23 cellular contexts compared by ENCODE assay signal in the genomic region with DNA sequence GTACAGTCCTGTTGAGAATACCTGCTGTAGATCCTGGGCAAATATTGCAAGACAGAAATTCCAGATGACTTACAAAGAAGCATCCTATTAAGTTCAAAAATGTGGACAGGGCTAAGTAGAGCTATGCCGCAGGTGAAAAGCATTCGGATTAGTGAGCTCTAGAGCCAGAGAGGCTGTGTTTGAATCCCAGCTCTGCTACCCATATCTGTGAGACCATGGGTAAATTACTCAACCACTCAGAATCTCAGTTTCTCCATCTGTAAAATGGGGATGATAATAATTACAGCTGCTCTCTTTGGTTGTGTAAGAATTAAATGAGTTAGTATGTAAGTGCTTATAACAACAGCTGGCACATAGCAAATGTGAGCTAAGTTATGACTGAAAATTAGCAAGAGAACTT. TPM values are rescaled to one million over a fixed set of nuclear protein-coding genes. Genes with fewer than 3 reads are reported as not detected.
"Had no signal": no experiment of that assay in that cellular context is flagged by ENCODE, and none has a peak within 500 bp of the region (broad histone marks: within the 10 kb centered on the region; RNA-seq: fewer than 3 reads in every experiment).

No MANE protein-coding gene starts in this region.

- H3K4me2 ChIP-seq: hepatocyte had no signal

- ATAC-seq: foreskin keratinocyte, gastroesophageal sphincter, heart left ventricle, left lung, left ventricle myocardium superior, lower lobe of right lung, mucosa of descending colon had no signal

- DNase-seq: dermis blood vessel endothelial cell; dorsolateral prefrontal cortex; effector CD4-positive, alpha-beta T cell; effector memory CD4-positive, alpha-beta T cell; foreskin keratinocyte; heart left ventricle; hypothalamus; immature natural killer cell; islet precursor cell; kidney; kidney glomerular epithelial cell; left lung; left ventricle myocardium superior; lower lobe of right lung; mesenchymal stem cell; mucosa of descending colon had no signal

- H3K27me3 ChIP-seq: esophagus muscularis mucosa, gastroesophageal sphincter, hepatocyte had no signal

- H3K4me1 ChIP-seq: foreskin keratinocyte had no signal

- H3K9me3 ChIP-seq: esophagus muscularis mucosa, gastroesophageal sphincter, left lung, lower lobe of right lung, mucosa of descending colon had no signal

- H3K36me3 ChIP-seq: esophagus muscularis mucosa, gastroesophageal sphincter, heart left ventricle, left lung, lower lobe of right lung had no signal

- FAIRE-seq: colon, endothelial cell of umbilical vein, frontal cortex, kidney had no signal

- H3K27ac ChIP-seq: coronary artery, dorsolateral prefrontal cortex, esophagus muscularis mucosa, foreskin keratinocyte, gastroesophageal sphincter, hepatocyte, left lung, lower lobe of right lung had no signal

- H3K4me3 ChIP-seq: coronary artery, dorsolateral prefrontal cortex, esophagus muscularis mucosa, gastroesophageal sphincter, heart left ventricle, hepatocyte, left lung, lower lobe of right lung, mucosa of descending colon had no signal

- H2AFZ ChIP-seq: hepatocyte had no signal

RNA-seq across cellular contexts. Expression of gene ADAMTS7, which starts 3.9 kb away (rescaled TPM):
- polyA plus RNA-seq: immature natural killer cell had no signal
